ENCODE assay signal across 7 cellular contexts in genomic region chr16:75249441-75249840, GRCh38. TPM values are rescaled to one million over a fixed set of nuclear protein-coding genes. Genes with fewer than 3 reads are reported as not detected.
DNase-seq lines count a peak whose midpoint lies in the region; ATAC-seq and TF ChIP-seq lines count a peak whose summit lies in the region.

No MANE protein-coding gene starts in this region.

- no peaks in the 10 kb centered on the region for H3K9me3 Mint-ChIP-seq in endothelial cell (ENCODE audit: unreplicated experiment)
- H3K9me3 Mint-ChIP-seq in nephron = no peaks in the 10 kb centered on the region

- peaks cover 31% of the 10 kb centered on the region for H3K27me3 Mint-ChIP-seq in endothelial cell (ENCODE audit: unreplicated experiment)
- H3K27me3 Mint-ChIP-seq in nephron (ENCODE audit: low read depth) = no peaks in the 10 kb centered on the region

- H3K36me3 ChIP-seq in Peyer's patch = peaks cover 0 to 4% (median 0%) of the 10 kb centered on the region in 3 donors
- H3K36me3 ChIP-seq in upper lobe of left lung = no peaks in the 10 kb centered on the region

- 73 to 83% methylated on average over 5 of the region's 5 CpGs for WGBS in upper lobe of left lung, 2 donors

- peak overlapping the region in 3 of 4 donors; percentile 62 to 88 (median 77) for H3K4me3 ChIP-seq in Peyer's patch
- peak overlapping the region in 3 of 4 donors; percentile 76 to 87 (median 81) for H3K4me3 ChIP-seq in upper lobe of left lung

- H3K4me1 ChIP-seq in Peyer's patch (peaks cover 12 to 79% (median 13%) of the 10 kb centered on the region in 4 donors), upper lobe of left lung (peaks cover 86 to 91% (median 89%) of the 10 kb centered on the region in 4 donors)

- no peak for DNase-seq in Peyer's patch
- DNase-seq in endothelial cell (ENCODE audit: low spot score) = no peak
- no peak for DNase-seq in upper lobe of left lung
- DNase-seq in HT-29 (ENCODE audit: low spot score) = no peak
- no peak for DNase-seq in HK-2 (ENCODE audit: unreplicated experiment)

- peaks cover 10% of the 10 kb centered on the region for H3K36me3 Mint-ChIP-seq in endothelial cell (ENCODE audit: low read depth, unreplicated experiment)
- no peaks in the 10 kb centered on the region for H3K36me3 Mint-ChIP-seq in nephron (ENCODE audit: low read depth)

- no peaks in the 10 kb centered on the region for H3K27me3 ChIP-seq in Peyer's patch
- H3K27me3 ChIP-seq in upper lobe of left lung = peaks cover 0 to 6% (median 0%) of the 10 kb centered on the region in 4 donors

- no peak for TF ChIP-seq POLR2A in Peyer's patch (IDR thresholded peaks at IDR 0.05)
- TF ChIP-seq POLR2A in upper lobe of left lung (IDR thresholded peaks at IDR 0.05) = no peak

- H3K27ac Mint-ChIP-seq in endothelial cell (ENCODE audit: unreplicated experiment) (no peak overlapping the region), nephron (peak overlapping the region in 2 of 3 experiments; percentile 13 to 86)

- no peak for TF ChIP-seq EP300 in upper lobe of left lung (IDR thresholded peaks at IDR 0.05)

- ATAC-seq in upper lobe of left lung (ENCODE audit: low FRiP score in 2 of 2) (no peak), GM21737 (IDR thresholded peaks at IDR 0.05; ENCODE audit: unreplicated experiment) (no peak)

- peak overlapping the region; percentile 94 for H3K4me3 Mint-ChIP-seq in endothelial cell (ENCODE audit: unreplicated experiment)
- peak overlapping the region; percentile 85 to 89 (median 86) for H3K4me3 Mint-ChIP-seq in nephron

- TF ChIP-seq CTCF in Peyer's patch (IDR thresholded peaks at IDR 0.05) (no peak), endothelial cell (IDR thresholded peaks at IDR 0.05; ENCODE audit: unreplicated experiment) (no peak), nephron (IDR thresholded peaks at IDR 0.05; ENCODE audit: unreplicated experiment in 3 of 3) (no peak), upper lobe of left lung (IDR thresholded peaks at IDR 0.05) (no peak)

- peaks cover 69% of the 10 kb centered on the region for H3K4me1 Mint-ChIP-seq in endothelial cell (ENCODE audit: unreplicated experiment)
- peaks cover 61% of the 10 kb centered on the region for H3K4me1 Mint-ChIP-seq in nephron

- H3K27ac ChIP-seq in Peyer's patch (peak overlapping the region in 3 of 4 donors; percentile 93 to 97 (median 96)), upper lobe of left lung (peak overlapping the region; percentile 80 to 95 (median 93))

- H3K9me3 ChIP-seq in Peyer's patch (no peaks in the 10 kb centered on the region), upper lobe of left lung (no peaks in the 10 kb centered on the region)

RNA-seq across cellular contexts. Expression of gene BCAR1, which starts 2.0 kb away (rescaled TPM):
- total RNA-seq in Peyer's patch = 100 to 1,000 TPM in 3 of 4 donors, 10 to 100 TPM in 1; 77.6 to 251 (median 206) TPM
- 182 TPM for total RNA-seq in endothelial cell (ENCODE audit: unreplicated experiment)
- 10 to 100 TPM; 32.9 to 87.2 (median 61.7) TPM for total RNA-seq in upper lobe of left lung
- total RNA-seq in HT-29 (2014; rRNA removed; shearing (Covaris generic)) = 230 and 270 TPM in 2 replicates

RNA-seq across cellular contexts. Expression of gene CTRB1, which starts 30.7 kb away (rescaled TPM):
- total RNA-seq in Peyer's patch = not detected
- not detected for total RNA-seq in endothelial cell (ENCODE audit: unreplicated experiment)
- 10 to 100 TPM in 1 of 6 donors, 1 to 10 TPM in 1, not detected in 4; 5.1 to 11.3 TPM for total RNA-seq in upper lobe of left lung
- not detected in 2 replicates for total RNA-seq in HT-29 (2014; rRNA removed; shearing (Covaris generic))

RNA-seq across cellular contexts. Expression of gene CTRB2, which starts 42.5 kb away (rescaled TPM):
- total RNA-seq in Peyer's patch (not detected), endothelial cell (ENCODE audit: unreplicated experiment) (not detected), upper lobe of left lung (10 to 100 TPM in 1 of 6 donors, 1 to 10 TPM in 1, not detected in 4; 9.8 to 15.9 TPM)
- not detected in 2 replicates for total RNA-seq in HT-29 (2014; rRNA removed; shearing (Covaris generic))
